16 cellular contexts compared by ENCODE assay signal in genomic region chr1:25991937-25992688, GRCh38. TPM values are rescaled to one million over a fixed set of nuclear protein-coding genes. Genes with fewer than 3 reads are reported as not detected.
DNase-seq lines count a peak whose midpoint lies in the region; ATAC-seq, FAIRE-seq and TF ChIP-seq lines count a peak whose summit lies in the region.
"Had no signal": no experiment of that assay in that cellular context is flagged by ENCODE, and none has a peak within 500 bp of the region (broad histone marks: within the 10 kb centered on the region; RNA-seq: fewer than 3 reads in every experiment).

No MANE protein-coding gene starts in this region.

- no peaks in the 10 kb centered on the region for H3K9me3 Mint-ChIP-seq in T-cell
- H3K9me3 Mint-ChIP-seq in immature natural killer cell: no peaks in the 10 kb centered on the region

- no peak overlapping the region for H3K27ac ChIP-seq in osteoblast (ENCODE audit: low read depth, low read length)
- H3K27ac ChIP-seq: uterus had no signal

- POLR2A ChIA-PET in T-cell (lab: Charles Lee): interaction anchor here in 1 of 2 donors (0.5 kb wide), 1 partner anchor 1780 kb away, joined by 4 read pairs; no protein-coding TSS in a partner anchor

- H3K36me3 ChIP-seq in osteoblast (ENCODE audit: insufficient read depth, low read length): peaks cover 4% of the 10 kb centered on the region
- H3K36me3 ChIP-seq: uterus had no signal

- H3K36me3 Mint-ChIP-seq in T-cell (peaks cover 13% of the 10 kb centered on the region), immature natural killer cell (peaks cover 5 to 21% (median 10%) of the 10 kb centered on the region in 3 donors)

- DNase-seq in A172 (ENCODE audit: low spot score): peak; percentile 31
- peak; percentile 35 for DNase-seq in GF-D8 (lab: John Stamatoyannopoulos, UW)
- no peak for DNase-seq in T-cell
- DNase-seq in immature natural killer cell: no peak
- no peak for DNase-seq in HTR-8/SVneo (ENCODE audit: insufficient read length, low spot score)
- DNase-seq in osteoblast (ENCODE audit: insufficient read length, low spot score, missing footprints): no peak
- DNase-seq in medulla oblongata (ENCODE audit: extremely low spot score): no peak
- DNase-seq: activated naive CD4-positive, alpha-beta T cell treated with anti-CD3 and anti-CD28 coated beads, Interleukin-2, amount 50 U/mL, for 16 hours; midbrain; NCI-H1092 treated with DMSO at 0.1 percent for 48 hours; RPMI8226; stimulated activated CD4-positive, alpha-beta T cell treated with anti-CD3 and anti-CD28 coated beads, Interleukin-2, amount 100 ng/mL, for 48 hours; uterus had no signal

- ATAC-seq in T-cell (replicated peaks in 1 of 4) (no peak), GM18858 (IDR thresholded peaks at IDR 0.05; ENCODE audit: unreplicated experiment) (no peak)

- H3K27ac Mint-ChIP-seq in T-cell (peak overlapping the region; percentile 31 to 80), immature natural killer cell (peak overlapping the region; percentile 97 to 100 (median 98))

- no peak overlapping the region for H2AFZ ChIP-seq in osteoblast (ENCODE audit: low read length)

- H4K20me1 ChIP-seq in osteoblast (ENCODE audit: insufficient read depth, low read length): no peaks in the 10 kb centered on the region

- H3K4me2 ChIP-seq in osteoblast (ENCODE audit: insufficient read depth, low read length): no peak overlapping the region

- H3K4me1 Mint-ChIP-seq in T-cell (peaks cover 73 to 79% (median 74%) of the 10 kb centered on the region in 3 donors), immature natural killer cell (peaks cover 79 to 93% of the 10 kb centered on the region in 2 donors)

- peaks cover 12% of the 10 kb centered on the region for H3K4me1 ChIP-seq in osteoblast (ENCODE audit: insufficient read depth, low read length)
- H3K4me1 ChIP-seq: uterus had no signal

- H3K79me2 ChIP-seq in osteoblast (ENCODE audit: insufficient read depth, low read length): peaks cover 2% of the 10 kb centered on the region

- no peak overlapping the region for H3K4me3 ChIP-seq in osteoblast (ENCODE audit: insufficient read depth, low read length)
- H3K4me3 ChIP-seq: uterus had no signal

- CTCF ChIA-PET in T-cell (lab: Charles Lee): interaction anchor here in 1 of 2 donors (0.8 to 2.7 kb wide), 3 partner anchors 87 to 184 kb away, joined by 3 to 15 read pairs (median 4); no protein-coding TSS in a partner anchor

- no peaks in the 10 kb centered on the region for H3K27me3 ChIP-seq in osteoblast (ENCODE audit: insufficient read depth, low read length)
- H3K27me3 ChIP-seq: uterus had no signal

- no peak for TF ChIP-seq CTCF in osteoblast (IDR thresholded peaks at IDR 0.05; ENCODE audit: extremely low read depth, low read depth, low read length)

- H3K9me3 ChIP-seq in osteoblast (ENCODE audit: low read depth, low read length): no peaks in the 10 kb centered on the region
- H3K9me3 ChIP-seq: uterus had no signal

- H3K4me3 Mint-ChIP-seq in T-cell: peak overlapping the region in 2 of 3 donors; percentile 2 to 30
- peak overlapping the region; percentile 72 to 97 (median 77) for H3K4me3 Mint-ChIP-seq in immature natural killer cell

- no peak for FAIRE-seq in HTR-8/SVneo (lab: Jason Lieb, UNC)
- FAIRE-seq: colon, H1 had no signal

- H3K27me3 Mint-ChIP-seq in T-cell (no peaks in the 10 kb centered on the region), immature natural killer cell (ENCODE audit: low read depth in 3 of 3) (peaks cover 4 to 14% (median 5%) of the 10 kb centered on the region in 3 donors)

RNA-seq across cellular contexts. Expression of gene PAFAH2, which starts 5.8 kb away (rescaled TPM):
- total RNA-seq in A172 (2014; rRNA removed; shearing (Covaris generic)): 8.5 and 13.0 TPM in 2 replicates
- total RNA-seq in T-cell (10 to 100 TPM; 10.2 to 30.2 (median 17.3) TPM), osteoblast (6.5 and 6.9 TPM in 2 replicates)
- polyA plus RNA-seq in immature natural killer cell: 10 to 100 TPM; 35.6 to 65.0 (median 37.9) TPM

RNA-seq across cellular contexts. Expression of gene EXTL1, which starts 29.5 kb away (rescaled TPM):
- 0.17 TPM in 1 of 2 replicates, not detected in the other for total RNA-seq in A172 (2014; rRNA removed; shearing (Covaris generic))
- total RNA-seq in T-cell: under 1 TPM in 4 of 5 donors, not detected in 1; 0.08 to 0.19 (median 0.12) TPM
- not detected for polyA plus RNA-seq in immature natural killer cell
- 1.4 and 3.2 TPM in 2 replicates for total RNA-seq in osteoblast

RNA-seq across cellular contexts. Expression of gene SLC30A2, which starts 53.8 kb away (rescaled TPM):
- total RNA-seq in A172 (2014; rRNA removed; shearing (Covaris generic)): not detected in 2 replicates
- total RNA-seq in T-cell: under 1 TPM in 3 of 5 donors, not detected in 2; 0.13 to 0.38 (median 0.19) TPM
- not detected for polyA plus RNA-seq in immature natural killer cell
- total RNA-seq in osteoblast: not detected in 2 replicates

Comparison
In these comparisons a context has a peak if more than half of its experiments do, and no peak if none do; other contexts are left out.
1. DNase-seq: peak in A172 (single experiment) and GF-D8 (single experiment); none in T-cell (0 of 34), immature natural killer cell (0 of 3), HTR-8/SVneo (single experiment), osteoblast (single experiment) and medulla oblongata (single experiment).